34 cellular contexts compared by ENCODE assay signal in genomic region chr4:132526652-132527051, GRCh38.
"Had no signal": no experiment of that assay in that cellular context is flagged by ENCODE, and none has a peak within 500 bp of the region (broad histone marks: within the 10 kb centered on the region; RNA-seq: fewer than 3 reads in every experiment).

No MANE protein-coding gene starts in this region.

- H3K9me3 Mint-ChIP-seq: activated CD4-positive, alpha-beta T cell treated with anti-CD3 and anti-CD28 coated beads, Interleukin-2, amount 10 ng/mL, durations not matched to agents 7 days and 5 days; activated naive CD8-positive, alpha-beta T cell treated with anti-CD3 and anti-CD28 coated beads, Interleukin-2, amount 10 ng/mL, durations not matched to agents 7 days and 5 days; activated naive CD8-positive, alpha-beta T cell treated with anti-CD3 and anti-CD28 coated beads, Interleukin-2, amount 50 U/mL, for 24 hours; activated T-helper 2 cell treated with anti-CD3 and anti-CD28 coated beads, Interferon-gamma antibody, Interleukin-2, Interleukin-4, amounts not matched to agents 10 μg/mL and 5 μg/mL and 100 μg/mL, durations not matched to agents 14 hours and 24 hours and 36 hours; T-helper 1 cell treated with Interleukin-12 subunit alpha and Interleukin-12 subunit beta and Interleukin-4 antibody, amounts not matched to agents 30 μg/mL and 1 μg/mL, for 36 hours; T-helper 2 cell treated with Interferon-gamma antibody and Interleukin-4, amounts not matched to agents 5 μg/mL and 100 μg/mL, for 36 hours had no signal

- H3K27me3 Mint-ChIP-seq: activated CD4-positive, alpha-beta memory T cell treated with anti-CD3 and anti-CD28 coated beads, Interleukin-2, amount 10 ng/mL, durations not matched to agents 7 days and 5 days; activated CD4-positive, alpha-beta T cell treated with anti-CD3 and anti-CD28 coated beads for 36 hours; activated CD4-positive, alpha-beta T cell treated with anti-CD3 and anti-CD28 coated beads, Interleukin-2, amount 10 ng/mL, durations not matched to agents 7 days and 5 days; activated CD8-positive, alpha-beta memory T cell treated with anti-CD3 and anti-CD28 coated beads, Interleukin-2, amount 10 ng/mL, durations not matched to agents 7 days and 5 days; activated naive CD4-positive, alpha-beta T cell treated with anti-CD3 and anti-CD28 coated beads, Interleukin-2, amount 10 ng/mL, durations not matched to agents 7 days and 5 days; activated naive CD4-positive, alpha-beta T cell treated with anti-CD3 and anti-CD28 coated beads, Interleukin-2, amount 50 U/mL, for 24 hours; activated naive CD8-positive, alpha-beta T cell; activated naive CD8-positive, alpha-beta T cell treated with anti-CD3 and anti-CD28 coated beads, Interleukin-2, amount 10 ng/mL, durations not matched to agents 7 days and 5 days; activated naive CD8-positive, alpha-beta T cell treated with anti-CD3 and anti-CD28 coated beads, Interleukin-2, amount 50 U/mL, for 24 hours; activated T-cell treated with anti-CD3 and anti-CD28 coated beads, Interleukin-2, amount 50 U/mL, for 24 hours had no signal

- H3K36me3 ChIP-seq: ascending aorta, cardiac muscle cell had no signal

- ATAC-seq: activated CD4-positive, alpha-beta T cell treated with anti-CD3 and anti-CD28 coated beads for 36 hours; activated CD4-positive, CD25-positive, alpha-beta regulatory T cell treated with anti-CD3 and anti-CD28 coated beads, Interleukin-2, amount 50 U/mL, for 24 hours; activated CD8-positive, alpha-beta memory T cell treated with anti-CD3 and anti-CD28 coated beads, Interleukin-2, amount 10 ng/mL, durations not matched to agents 7 days and 5 days; activated CD8-positive, alpha-beta T cell treated with anti-CD3 and anti-CD28 coated beads, Interleukin-2, amount 10 ng/mL, durations not matched to agents 7 days and 5 days; activated naive CD8-positive, alpha-beta T cell treated with anti-CD3 and anti-CD28 coated beads, Interleukin-2, amount 50 U/mL, for 24 hours had no signal

- H3K27ac Mint-ChIP-seq: activated CD4-positive, alpha-beta memory T cell treated with anti-CD3 and anti-CD28 coated beads, Interleukin-2, amount 10 ng/mL, durations not matched to agents 7 days and 5 days; activated CD4-positive, alpha-beta T cell treated with anti-CD3 and anti-CD28 coated beads for 36 hours; activated CD4-positive, alpha-beta T cell treated with anti-CD3 and anti-CD28 coated beads, Interleukin-2, amount 10 ng/mL, durations not matched to agents 7 days and 5 days; activated CD8-positive, alpha-beta memory T cell treated with anti-CD3 and anti-CD28 coated beads, Interleukin-2, amount 10 ng/mL, durations not matched to agents 7 days and 5 days; activated CD8-positive, alpha-beta T cell treated with anti-CD3 and anti-CD28 coated beads, Interleukin-2, amount 10 ng/mL, durations not matched to agents 7 days and 5 days; activated naive CD4-positive, alpha-beta T cell treated with anti-CD3 and anti-CD28 coated beads, Interleukin-2, amount 10 ng/mL, durations not matched to agents 7 days and 5 days; activated naive CD4-positive, alpha-beta T cell treated with anti-CD3 and anti-CD28 coated beads, Interleukin-2, amount 50 U/mL, for 24 hours; activated naive CD8-positive, alpha-beta T cell; activated naive CD8-positive, alpha-beta T cell treated with anti-CD3 and anti-CD28 coated beads, Interleukin-2, amount 10 ng/mL, durations not matched to agents 7 days and 5 days; activated naive CD8-positive, alpha-beta T cell treated with anti-CD3 and anti-CD28 coated beads, Interleukin-2, amount 50 U/mL, for 24 hours; activated T-cell treated with anti-CD3 and anti-CD28 coated beads, Interleukin-2, amount 50 U/mL, for 24 hours; activated T-helper 2 cell treated with anti-CD3 and anti-CD28 coated beads, Interferon-gamma antibody, Interleukin-2, Interleukin-4, amounts not matched to agents 10 μg/mL and 5 μg/mL and 100 μg/mL, durations not matched to agents 14 hours and 24 hours and 36 hours; brain; T-helper 1 cell treated with Interleukin-12 subunit alpha and Interleukin-12 subunit beta and Interleukin-4 antibody, amounts not matched to agents 30 μg/mL and 1 μg/mL, for 36 hours; T-helper 2 cell treated with Interferon-gamma antibody and Interleukin-4, amounts not matched to agents 5 μg/mL and 100 μg/mL, for 36 hours had no signal

- H3K4me1 ChIP-seq: ascending aorta had no signal

- H3K36me3 Mint-ChIP-seq: activated CD8-positive, alpha-beta memory T cell treated with anti-CD3 and anti-CD28 coated beads, Interleukin-2, amount 10 ng/mL, durations not matched to agents 7 days and 5 days; activated naive CD4-positive, alpha-beta T cell treated with anti-CD3 and anti-CD28 coated beads, Interleukin-2, amount 10 ng/mL, durations not matched to agents 7 days and 5 days; activated naive CD4-positive, alpha-beta T cell treated with anti-CD3 and anti-CD28 coated beads, Interleukin-2, amount 50 U/mL, for 24 hours; activated naive CD8-positive, alpha-beta T cell; activated naive CD8-positive, alpha-beta T cell treated with anti-CD3 and anti-CD28 coated beads, Interleukin-2, amount 10 ng/mL, durations not matched to agents 7 days and 5 days; brain had no signal

- H3K9me3 ChIP-seq: ascending aorta had no signal

- H3K4me3 Mint-ChIP-seq: activated CD4-positive, alpha-beta memory T cell treated with anti-CD3 and anti-CD28 coated beads, Interleukin-2, amount 10 ng/mL, durations not matched to agents 7 days and 5 days; activated CD4-positive, alpha-beta T cell treated with anti-CD3 and anti-CD28 coated beads for 36 hours; activated CD4-positive, alpha-beta T cell treated with anti-CD3 and anti-CD28 coated beads, Interleukin-2, amount 10 ng/mL, durations not matched to agents 7 days and 5 days; activated CD8-positive, alpha-beta memory T cell treated with anti-CD3 and anti-CD28 coated beads, Interleukin-2, amount 10 ng/mL, durations not matched to agents 7 days and 5 days; activated CD8-positive, alpha-beta T cell treated with anti-CD3 and anti-CD28 coated beads, Interleukin-2, amount 10 ng/mL, durations not matched to agents 7 days and 5 days; activated naive CD4-positive, alpha-beta T cell treated with anti-CD3 and anti-CD28 coated beads, Interleukin-2, amount 10 ng/mL, durations not matched to agents 7 days and 5 days; activated naive CD4-positive, alpha-beta T cell treated with anti-CD3 and anti-CD28 coated beads, Interleukin-2, amount 50 U/mL, for 24 hours; activated naive CD8-positive, alpha-beta T cell; activated naive CD8-positive, alpha-beta T cell treated with anti-CD3 and anti-CD28 coated beads, Interleukin-2, amount 10 ng/mL, durations not matched to agents 7 days and 5 days; activated naive CD8-positive, alpha-beta T cell treated with anti-CD3 and anti-CD28 coated beads, Interleukin-2, amount 50 U/mL, for 24 hours; activated T-cell treated with anti-CD3 and anti-CD28 coated beads, Interleukin-2, amount 50 U/mL, for 24 hours; brain; T-helper 1 cell treated with Interleukin-12 subunit alpha and Interleukin-12 subunit beta and Interleukin-4 antibody, amounts not matched to agents 30 μg/mL and 1 μg/mL, for 36 hours; T-helper 2 cell treated with Interferon-gamma antibody and Interleukin-4, amounts not matched to agents 5 μg/mL and 100 μg/mL, for 36 hours had no signal

- H3K27ac ChIP-seq: ascending aorta, cardiac muscle cell, VCaP had no signal

- H3K4me3 ChIP-seq: ascending aorta, cardiac muscle cell had no signal

- H3K4me1 Mint-ChIP-seq: activated CD4-positive, alpha-beta memory T cell treated with anti-CD3 and anti-CD28 coated beads, Interleukin-2, amount 10 ng/mL, durations not matched to agents 7 days and 5 days; activated CD4-positive, alpha-beta T cell treated with anti-CD3 and anti-CD28 coated beads for 36 hours; activated CD4-positive, alpha-beta T cell treated with anti-CD3 and anti-CD28 coated beads, Interleukin-2, amount 10 ng/mL, durations not matched to agents 7 days and 5 days; activated CD8-positive, alpha-beta memory T cell treated with anti-CD3 and anti-CD28 coated beads, Interleukin-2, amount 10 ng/mL, durations not matched to agents 7 days and 5 days; activated naive CD4-positive, alpha-beta T cell treated with anti-CD3 and anti-CD28 coated beads, Interleukin-2, amount 10 ng/mL, durations not matched to agents 7 days and 5 days; activated naive CD4-positive, alpha-beta T cell treated with anti-CD3 and anti-CD28 coated beads, Interleukin-2, amount 50 U/mL, for 24 hours; activated naive CD8-positive, alpha-beta T cell treated with anti-CD3 and anti-CD28 coated beads, Interleukin-2, amount 10 ng/mL, durations not matched to agents 7 days and 5 days; activated naive CD8-positive, alpha-beta T cell treated with anti-CD3 and anti-CD28 coated beads, Interleukin-2, amount 50 U/mL, for 24 hours had no signal

- H3K27me3 ChIP-seq: ascending aorta, cardiac muscle cell had no signal

- DNase-seq: activated CD4-positive, alpha-beta memory T cell treated with anti-CD3 and anti-CD28 coated beads, Interleukin-2, amount 10 ng/mL, durations not matched to agents 7 days and 5 days; activated CD4-positive, alpha-beta T cell treated with anti-CD3 and anti-CD28 coated beads for 1 hour; activated CD4-positive, alpha-beta T cell treated with anti-CD3 and anti-CD28 coated beads for 36 hours; activated CD4-positive, alpha-beta T cell treated with anti-CD3 and anti-CD28 coated beads for 48 hours; activated CD4-positive, alpha-beta T cell treated with anti-CD3 and anti-CD28 coated beads, Interleukin-2, amount 10 ng/mL, durations not matched to agents 7 days and 5 days; activated CD4-positive, alpha-beta T cell treated with anti-CD3 and anti-CD28 coated beads, Interleukin-2, amount 50 U/mL, for 48 hours; activated CD4-positive, CD25-positive, alpha-beta regulatory T cell; activated CD8-positive, alpha-beta memory T cell treated with anti-CD3 and anti-CD28 coated beads for 24 hours; activated CD8-positive, alpha-beta memory T cell treated with anti-CD3 and anti-CD28 coated beads, Interleukin-2, amount 10 ng/mL, durations not matched to agents 7 days and 5 days; activated CD8-positive, alpha-beta memory T cell treated with anti-CD3 and anti-CD28 coated beads, Interleukin-2, amount 50 U/mL, for 48 hours; activated CD8-positive, alpha-beta T cell treated with anti-CD3 and anti-CD28 coated beads, Interleukin-2, amount 10 ng/mL, durations not matched to agents 7 days and 5 days; activated effector memory CD4-positive, alpha-beta T cell treated with Interleukin-2 at 50 U/mL for 16 hours; activated gamma-delta T cell; activated naive CD4-positive, alpha-beta T cell treated with anti-CD3 and anti-CD28 coated beads, Interleukin-2, amount 10 ng/mL, durations not matched to agents 7 days and 5 days; activated naive CD4-positive, alpha-beta T cell treated with Interleukin-2 at 50 U/mL for 16 hours; activated naive CD8-positive, alpha-beta T cell treated with anti-CD3 and anti-CD28 coated beads, Interleukin-2, amount 10 ng/mL, durations not matched to agents 7 days and 5 days; activated naive CD8-positive, alpha-beta T cell treated with anti-CD3 and anti-CD28 coated beads, Interleukin-2, amount 50 U/mL, for 24 hours; activated T-cell treated with anti-CD3 and anti-CD28 coated beads, Interleukin-2, amount 50 U/mL, for 24 hours; activated T-cell treated with anti-CD3 and anti-CD28 coated beads, Interleukin-2, amount 50 U/mL, for 48 hours; amygdala; anterior cingulate cortex; central memory CD4-positive, alpha-beta T cell; T-helper 2 cell; T-helper 9 cell had no signal
